Comparison of ENCODE assay signal across 8 cellular contexts in genomic region chr7:44735403-44736165, GRCh38. TPM values are rescaled to one million over a fixed set of nuclear protein-coding genes. Genes with fewer than 3 reads are reported as not detected.
DNase-seq lines count a peak whose midpoint lies in the region; ATAC-seq lines count a peak whose summit lies in the region.

No MANE protein-coding gene starts in this region.

- H3K9me3 Mint-ChIP-seq in activated CD4-positive, alpha-beta memory T cell treated with anti-CD3 and anti-CD28 coated beads, Interleukin-2, amount 10 ng/mL, durations not matched to agents 7 days and 5 days, result no peaks in the 10 kb centered on the region

- DNase-seq in COLO829 (ENCODE audit: low spot score), result peak; percentile 71
- peak; percentile 60 for DNase-seq in activated CD4-positive, alpha-beta memory T cell treated with anti-CD3 and anti-CD28 coated beads, Interleukin-2, amount 10 ng/mL, durations not matched to agents 7 days and 5 days
- peak; percentile 97 for DNase-seq in kidney glomerular epithelial cell (lab: John Stamatoyannopoulos, UW)
- DNase-seq in NCI-H1694 (lab: John Stamatoyannopoulos, UW), result no peak
- no peak for DNase-seq in AG08396 (ENCODE audit: low spot score)
- no peak for DNase-seq in putamen (ENCODE audit: low spot score)

- POLR2A ChIA-PET in activated CD4-positive, alpha-beta memory T cell treated with anti-CD3 and anti-CD28 coated beads, Interleukin-2, amount 10 ng/mL, durations not matched to agents 7 days and 5 days (lab: Charles Lee), result interaction anchor here (1.0 to 4.1 kb wide), 5 partner anchors 12 to 129 kb away, joined by 3 to 21 read pairs (median 7); partner anchors contain the start of gene OGDH

- no peaks in the 10 kb centered on the region for H3K27me3 Mint-ChIP-seq in activated CD4-positive, alpha-beta memory T cell treated with anti-CD3 and anti-CD28 coated beads, Interleukin-2, amount 10 ng/mL, durations not matched to agents 7 days and 5 days

- no peak overlapping the region for H3K4me3 Mint-ChIP-seq in activated CD4-positive, alpha-beta memory T cell treated with anti-CD3 and anti-CD28 coated beads, Interleukin-2, amount 10 ng/mL, durations not matched to agents 7 days and 5 days

- H3K27ac Mint-ChIP-seq in activated CD4-positive, alpha-beta memory T cell treated with anti-CD3 and anti-CD28 coated beads, Interleukin-2, amount 10 ng/mL, durations not matched to agents 7 days and 5 days, result peak overlapping the region; percentile 54

- H3K36me3 Mint-ChIP-seq in activated CD4-positive, alpha-beta memory T cell treated with anti-CD3 and anti-CD28 coated beads, Interleukin-2, amount 10 ng/mL, durations not matched to agents 7 days and 5 days (ENCODE audit: low read depth), result no peaks in the 10 kb centered on the region

- H3K4me1 Mint-ChIP-seq in activated CD4-positive, alpha-beta memory T cell treated with anti-CD3 and anti-CD28 coated beads, Interleukin-2, amount 10 ng/mL, durations not matched to agents 7 days and 5 days, result peaks cover 13% of the 10 kb centered on the region

- ATAC-seq in HG03378 (IDR thresholded peaks at IDR 0.05; ENCODE audit: unreplicated experiment), result peak; percentile 79
- ATAC-seq in HG02763 (IDR thresholded peaks at IDR 0.05; ENCODE audit: unreplicated experiment), result no peak

- CTCF ChIA-PET in activated CD4-positive, alpha-beta memory T cell treated with anti-CD3 and anti-CD28 coated beads, Interleukin-2, amount 10 ng/mL, durations not matched to agents 7 days and 5 days (lab: Charles Lee), result no interaction called here

RNA-seq across cellular contexts. Expression of gene ZMIZ2, which starts 13.1 kb away (rescaled TPM):
- 10 to 100 TPM; 85.2 to 91.4 TPM for total RNA-seq in activated CD4-positive, alpha-beta memory T cell treated with anti-CD3 and anti-CD28 coated beads, Interleukin-2, amount 10 ng/mL, durations not matched to agents 7 days and 5 days

Comparison
In these comparisons a context has a peak if more than half of its experiments do, and no peak if none do; other contexts are left out.
1. DNase-seq: peak in COLO829 (single experiment), activated CD4-positive, alpha-beta memory T cell treated with anti-CD3 and anti-CD28 coated beads, Interleukin-2, amount 10 ng/mL, durations not matched to agents 7 days and 5 days (single experiment) and kidney glomerular epithelial cell (single experiment); none in NCI-H1694 (single experiment), AG08396 (single experiment) and putamen (single experiment).